15 cellular contexts compared by ENCODE assay signal in genomic region chr10:3532644-3533043, GRCh38.
DNase-seq lines count a peak whose midpoint lies in the region; ATAC-seq, FAIRE-seq and TF ChIP-seq lines count a peak whose summit lies in the region.
"Had no signal": no experiment of that assay in that cellular context is flagged by ENCODE, and none has a peak within 500 bp of the region (broad histone marks: within the 10 kb centered on the region; RNA-seq: fewer than 3 reads in every experiment).

No MANE protein-coding gene starts in this region.

- H3K4me1 ChIP-seq in A549 = peaks cover 14% of the 10 kb centered on the region

- H3K4me1 Mint-ChIP-seq in stimulated activated naive B cell treated with anti-CD40 and anti-IgM and Interleukin-4, amounts not matched to agents 10 μg/mL and 1 μg/mL and 100 μg/mL, for 72 hours = peaks cover 0 to 2% of the 10 kb centered on the region in 2 donors
- H3K4me1 Mint-ChIP-seq: activated B cell treated with CpG ODN at 0.5 μM for 24 hours; memory B cell; stimulated activated naive CD8-positive, alpha-beta T cell treated with anti-CD3 and anti-CD28 coated beads, Interleukin-15, amount 100 ng/mL, for 72 hours had no signal

- H3K27ac Mint-ChIP-seq in stimulated activated naive B cell treated with anti-CD40 and anti-IgM and Interleukin-4, amounts not matched to agents 10 μg/mL and 1 μg/mL and 100 μg/mL, for 72 hours = no peak overlapping the region
- H3K27ac Mint-ChIP-seq: activated naive CD4-positive, alpha-beta T cell treated with anti-CD3 and anti-CD28 coated beads for 36 hours; memory B cell had no signal

- H3K4me2 ChIP-seq in A549 = peak overlapping the region; percentile 71

- H3K27ac ChIP-seq in A549 = peak overlapping the region; percentile 56 to 58

- CTCF ChIA-PET in A549 (lab: Yijun Ruan, JAX) = no interaction called here

- 34% methylated on average over 12 of the region's 12 CpGs for WGBS in A549 (ENCODE audit: missing lambda C conversion rate)

- FAIRE-seq in A549 (lab: Jason Lieb, UNC) = no peak

- no peaks in the 10 kb centered on the region for H3K9me3 Mint-ChIP-seq in stimulated activated naive B cell treated with anti-CD40 and anti-IgM and Interleukin-4, amounts not matched to agents 10 μg/mL and 1 μg/mL and 100 μg/mL, for 72 hours
- H3K9me3 Mint-ChIP-seq: activated B cell treated with CpG ODN at 0.5 μM for 24 hours; activated naive CD4-positive, alpha-beta T cell treated with anti-CD3 and anti-CD28 coated beads for 36 hours; memory B cell; stimulated activated naive CD8-positive, alpha-beta T cell treated with anti-CD3 and anti-CD28 coated beads, Interleukin-15, amount 100 ng/mL, for 72 hours had no signal

- H3K27me3 Mint-ChIP-seq in stimulated activated naive B cell treated with anti-CD40 and anti-IgM and Interleukin-4, amounts not matched to agents 10 μg/mL and 1 μg/mL and 100 μg/mL, for 72 hours = no peaks in the 10 kb centered on the region
- H3K27me3 Mint-ChIP-seq: activated B cell treated with CpG ODN at 0.5 μM for 24 hours; memory B cell; stimulated activated naive CD8-positive, alpha-beta T cell treated with anti-CD3 and anti-CD28 coated beads, Interleukin-15, amount 100 ng/mL, for 72 hours had no signal

- H3K4me3 Mint-ChIP-seq in stimulated activated naive B cell treated with anti-CD40 and anti-IgM and Interleukin-4, amounts not matched to agents 10 μg/mL and 1 μg/mL and 100 μg/mL, for 72 hours = no peak overlapping the region
- H3K4me3 Mint-ChIP-seq: activated B cell treated with CpG ODN at 0.5 μM for 24 hours; activated naive CD4-positive, alpha-beta T cell treated with anti-CD3 and anti-CD28 coated beads for 36 hours; memory B cell; stimulated activated naive CD8-positive, alpha-beta T cell treated with anti-CD3 and anti-CD28 coated beads, Interleukin-15, amount 100 ng/mL, for 72 hours had no signal

- H3K36me3 Mint-ChIP-seq in stimulated activated naive B cell treated with anti-CD40 and anti-IgM and Interleukin-4, amounts not matched to agents 10 μg/mL and 1 μg/mL and 100 μg/mL, for 72 hours = no peaks in the 10 kb centered on the region
- H3K36me3 Mint-ChIP-seq: memory B cell had no signal

- POLR2A ChIA-PET in A549 (lab: Yijun Ruan, JAX) = no interaction called here

- TF ChIP-seq POLR2A in A549 (IDR thresholded peaks at IDR 0.05; ENCODE audit: low read length) = no peak

- DNase-seq in A549 (ENCODE audit: low read depth in 1 of 2, low spot score in 1 of 2) (peak; percentile 25 to 37), LHCN-M2 (ENCODE audit: low read depth) (peak; percentile 67), kidney tubule cell (ENCODE audit: low spot score) (peak; percentile 89)
- no peak for DNase-seq in stimulated activated CD4-positive, alpha-beta T cell treated with anti-CD3 and anti-CD28 coated beads, Interleukin-4, amount 100 ng/mL, for 4 hours
- DNase-seq in stimulated activated naive B cell treated with anti-CD40 and anti-IgM and Interleukin-4, amounts not matched to agents 10 μg/mL and 1 μg/mL and 100 μg/mL, for 72 hours = no peak
- DNase-seq: activated B cell treated with CpG ODN at 0.5 μM for 24 hours; activated naive CD4-positive, alpha-beta T cell treated with anti-CD3 and anti-CD28 coated beads for 36 hours; effector CD4-positive, alpha-beta T cell; foreskin melanocyte; stimulated activated naive CD8-positive, alpha-beta T cell treated with anti-CD3 and anti-CD28 coated beads, Interleukin-15, amount 100 ng/mL, for 72 hours; SW 1271 had no signal

- no peak for TF ChIP-seq CTCF in A549 (IDR thresholded peaks at IDR 0.05)

- ATAC-seq in A549 (peak; percentile 80 to 82), SK-N-SH treated with all-trans-retinoic acid at 6 μM for 48 hours (peak; percentile 56), GM19395 (IDR thresholded peaks at IDR 0.05; ENCODE audit: unreplicated experiment) (no peak), GM18502 (IDR thresholded peaks at IDR 0.05; ENCODE audit: poor library complexity, unreplicated experiment) (no peak)
- no peak for ATAC-seq in stimulated activated naive B cell treated with anti-CD40 and anti-IgM and Interleukin-4, amounts not matched to agents 10 μg/mL and 1 μg/mL and 100 μg/mL, for 72 hours (replicated peaks)
- ATAC-seq: stimulated activated naive CD8-positive, alpha-beta T cell treated with anti-CD3 and anti-CD28 coated beads, Interleukin-15, amount 100 ng/mL, for 72 hours had no signal

- H3K4me3 ChIP-seq in A549 = 0 out of 3 replicates have a peak overlapping the region, but pooled peaks have one; percentile 20

- TF ChIP-seq RAD21 in A549 (conservative IDR thresholded peaks at IDR 0.05 in 1 of 2, IDR thresholded peaks at IDR 0.05 in 1 of 2) = no peak

- no peaks in the 10 kb centered on the region for H3K9me3 ChIP-seq in A549

- no peak for TF ChIP-seq EP300 in A549 (IDR thresholded peaks at IDR 0.05)

TF ChIP-seq in A549, 52 proteins besides CTCF, POLR2A, EP300 and RAD21:
- TF ChIP-seq NR3C1 (IDR thresholded peaks at IDR 0.05) (no peak), HOXB13 (CRISPR knock-in tag; IDR thresholded peaks at IDR 0.05; ENCODE audit: low read depth) (no peak)
TF ChIP-seq in A549: peak in this region for 0.

TF ChIP-seq in SK-N-SH treated with all-trans-retinoic acid at 6 μM for 48 hours, 23 proteins besides CTCF, POLR2A, EP300 and RAD21:
- no peak for TF ChIP-seq TSHZ2 (CRISPR knock-in tag; IDR thresholded peaks at IDR 0.05)
TF ChIP-seq in SK-N-SH treated with all-trans-retinoic acid at 6 μM for 48 hours: peak in this region for 0.

Comparison
In these comparisons a context has a peak if more than half of its experiments do, and no peak if none do; other contexts are left out.
1. ATAC-seq: peak in A549 (2 of 2) and SK-N-SH treated with all-trans-retinoic acid at 6 μM for 48 hours (single experiment); none in GM19395 (single experiment), stimulated activated naive B cell treated with anti-CD40 and anti-IgM and Interleukin-4, amounts not matched to agents 10 μg/mL and 1 μg/mL and 100 μg/mL, for 72 hours (0 of 2) and GM18502 (single experiment).
2. DNase-seq: peak in A549 (2 of 2), LHCN-M2 (single experiment) and kidney tubule cell (single experiment); none in stimulated activated CD4-positive, alpha-beta T cell treated with anti-CD3 and anti-CD28 coated beads, Interleukin-4, amount 100 ng/mL, for 4 hours (0 of 2) and stimulated activated naive B cell treated with anti-CD40 and anti-IgM and Interleukin-4, amounts not matched to agents 10 μg/mL and 1 μg/mL and 100 μg/mL, for 72 hours (single experiment).